1 cellular context compared by ENCODE assay signal in genomic region chr18:57432765-57433400, GRCh38.
TF ChIP-seq lines count a peak whose summit lies in the region.

No MANE protein-coding gene starts in this region.

TF ChIP-seq in GM23338, 12 proteins besides CTCF, POLR2A, EP300 and RAD21:
- TF ChIP-seq, protein P1, sequence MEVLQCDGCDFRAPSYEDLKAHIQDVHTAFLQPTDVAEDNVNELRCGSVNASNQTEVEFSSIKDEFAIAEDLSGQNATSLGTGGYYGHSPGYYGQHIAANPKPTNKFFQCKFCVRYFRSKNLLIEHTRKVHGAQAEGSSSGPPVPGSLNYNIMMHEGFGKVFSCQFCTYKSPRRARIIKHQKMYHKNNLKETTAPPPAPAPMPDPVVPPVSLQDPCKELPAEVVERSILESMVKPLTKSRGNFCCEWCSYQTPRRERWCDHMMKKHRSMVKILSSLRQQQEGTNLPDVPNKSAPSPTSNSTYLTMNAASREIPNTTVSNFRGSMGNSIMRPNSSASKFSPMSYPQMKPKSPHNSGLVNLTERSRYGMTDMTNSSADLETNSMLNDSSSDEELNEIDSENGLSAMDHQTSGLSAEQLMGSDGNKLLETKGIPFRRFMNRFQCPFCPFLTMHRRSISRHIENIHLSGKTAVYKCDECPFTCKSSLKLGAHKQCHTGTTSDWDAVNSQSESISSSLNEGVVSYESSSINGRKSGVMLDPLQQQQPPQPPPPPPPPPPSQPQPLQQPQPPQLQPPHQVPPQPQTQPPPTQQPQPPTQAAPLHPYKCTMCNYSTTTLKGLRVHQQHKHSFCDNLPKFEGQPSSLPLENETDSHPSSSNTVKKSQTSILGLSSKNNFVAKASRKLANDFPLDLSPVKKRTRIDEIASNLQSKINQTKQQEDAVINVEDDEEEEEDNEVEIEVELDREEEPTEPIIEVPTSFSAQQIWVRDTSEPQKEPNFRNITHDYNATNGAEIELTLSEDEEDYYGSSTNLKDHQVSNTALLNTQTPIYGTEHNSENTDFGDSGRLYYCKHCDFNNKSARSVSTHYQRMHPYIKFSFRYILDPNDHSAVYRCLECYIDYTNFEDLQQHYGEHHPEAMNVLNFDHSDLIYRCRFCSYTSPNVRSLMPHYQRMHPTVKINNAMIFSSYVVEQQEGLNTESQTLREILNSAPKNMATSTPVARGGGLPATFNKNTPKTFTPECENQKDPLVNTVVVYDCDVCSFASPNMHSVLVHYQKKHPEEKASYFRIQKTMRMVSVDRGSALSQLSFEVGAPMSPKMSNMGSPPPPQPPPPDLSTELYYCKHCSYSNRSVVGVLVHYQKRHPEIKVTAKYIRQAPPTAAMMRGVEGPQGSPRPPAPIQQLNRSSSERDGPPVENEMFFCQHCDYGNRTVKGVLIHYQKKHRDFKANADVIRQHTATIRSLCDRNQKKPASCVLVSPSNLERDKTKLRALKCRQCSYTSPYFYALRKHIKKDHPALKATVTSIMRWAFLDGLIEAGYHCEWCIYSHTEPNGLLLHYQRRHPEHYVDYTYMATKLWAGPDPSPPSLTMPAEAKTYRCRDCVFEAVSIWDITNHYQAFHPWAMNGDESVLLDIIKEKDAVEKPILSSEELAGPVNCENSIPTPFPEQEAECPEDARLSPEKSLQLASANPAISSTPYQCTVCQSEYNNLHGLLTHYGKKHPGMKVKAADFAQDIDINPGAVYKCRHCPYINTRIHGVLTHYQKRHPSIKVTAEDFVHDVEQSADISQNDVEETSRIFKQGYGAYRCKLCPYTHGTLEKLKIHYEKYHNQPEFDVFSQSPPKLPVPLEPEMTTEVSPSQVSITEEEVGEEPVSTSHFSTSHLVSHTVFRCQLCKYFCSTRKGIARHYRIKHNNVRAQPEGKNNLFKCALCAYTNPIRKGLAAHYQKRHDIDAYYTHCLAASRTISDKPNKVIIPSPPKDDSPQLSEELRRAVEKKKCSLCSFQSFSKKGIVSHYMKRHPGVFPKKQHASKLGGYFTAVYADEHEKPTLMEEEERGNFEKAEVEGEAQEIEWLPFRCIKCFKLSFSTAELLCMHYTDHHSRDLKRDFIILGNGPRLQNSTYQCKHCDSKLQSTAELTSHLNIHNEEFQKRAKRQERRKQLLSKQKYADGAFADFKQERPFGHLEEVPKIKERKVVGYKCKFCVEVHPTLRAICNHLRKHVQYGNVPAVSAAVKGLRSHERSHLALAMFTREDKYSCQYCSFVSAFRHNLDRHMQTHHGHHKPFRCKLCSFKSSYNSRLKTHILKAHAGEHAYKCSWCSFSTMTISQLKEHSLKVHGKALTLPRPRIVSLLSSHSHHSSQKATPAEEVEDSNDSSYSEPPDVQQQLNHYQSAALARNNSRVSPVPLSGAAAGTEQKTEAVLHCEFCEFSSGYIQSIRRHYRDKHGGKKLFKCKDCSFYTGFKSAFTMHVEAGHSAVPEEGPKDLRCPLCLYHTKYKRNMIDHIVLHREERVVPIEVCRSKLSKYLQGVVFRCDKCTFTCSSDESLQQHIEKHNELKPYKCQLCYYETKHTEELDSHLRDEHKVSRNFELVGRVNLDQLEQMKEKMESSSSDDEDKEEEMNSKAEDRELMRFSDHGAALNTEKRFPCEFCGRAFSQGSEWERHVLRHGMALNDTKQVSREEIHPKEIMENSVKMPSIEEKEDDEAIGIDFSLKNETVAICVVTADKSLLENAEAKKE (CRISPR knock-in tag; IDR thresholded peaks at IDR 0.05), result no peak
- TF ChIP-seq EZH2 (IDR thresholded peaks at IDR 0.05; ENCODE audit: low read depth, unreplicated experiment), result peak; percentile 63
